ENCODE assay signal across 24 cellular contexts in the genomic region with DNA sequence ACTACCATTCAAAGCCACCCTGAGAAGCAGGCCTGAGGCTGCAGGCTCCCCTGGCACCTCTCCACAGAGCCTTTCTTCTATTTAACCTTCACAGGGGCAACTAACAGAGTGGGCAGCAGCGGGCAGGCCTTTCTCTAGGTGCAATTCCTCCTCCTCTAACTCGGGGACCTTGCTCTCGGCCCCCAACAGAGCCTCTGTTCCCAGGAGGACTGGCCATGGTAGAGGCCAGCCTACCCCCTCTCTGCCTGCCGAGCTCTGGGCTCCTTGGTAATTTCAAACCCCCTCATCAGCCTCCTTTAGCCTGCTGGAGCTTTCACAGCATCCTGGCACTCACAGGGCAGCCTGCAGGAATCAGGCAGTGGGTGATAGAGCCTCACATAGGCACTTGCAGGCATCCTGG.
DNase-seq lines count a peak whose midpoint lies in the region; TF ChIP-seq lines count a peak whose summit lies in the region.
"Had no signal": no experiment of that assay in that cellular context is flagged by ENCODE, and none has a peak within 500 bp of the region (broad histone marks: within the 10 kb centered on the region; RNA-seq: fewer than 3 reads in every experiment).

No MANE protein-coding gene starts in this region.

- H3K27me3 Mint-ChIP-seq in type B pancreatic cell (no peaks in the 10 kb centered on the region), Calu3 (ENCODE audit: unreplicated experiment) (no peaks in the 10 kb centered on the region)
- H3K27me3 Mint-ChIP-seq: B cell; CD4-positive, alpha-beta T cell had no signal

- H3K4me3 Mint-ChIP-seq in type B pancreatic cell, result no peak overlapping the region
- H3K4me3 Mint-ChIP-seq in Calu3 (ENCODE audit: low read depth, unreplicated experiment), result no peak overlapping the region
- H3K4me3 Mint-ChIP-seq: B cell; CD4-positive, alpha-beta T cell; CD8-positive, alpha-beta T cell had no signal

- H3K27ac ChIP-seq in coronary artery (no peak overlapping the region), esophagus muscularis mucosa (replicated peaks in 1 of 4) (no peak overlapping the region)
- H3K27ac ChIP-seq: 22Rv1; A549; BLaER1 treated with 17β-estradiol and CSF1 and Interleukin-3, amounts not matched to agents 10 nM and 100 nM; C4-2B had no signal

- H3K4me3 ChIP-seq in coronary artery, result no peak overlapping the region
- H3K4me3 ChIP-seq in esophagus muscularis mucosa, result no peak overlapping the region
- H3K4me3 ChIP-seq: A549; BLaER1 treated with 17β-estradiol and CSF1 and Interleukin-3, amounts not matched to agents 10 nM and 100 nM had no signal

- no peak for TF ChIP-seq POLR2A in esophagus muscularis mucosa (IDR thresholded peaks at IDR 0.05; ENCODE audit: low read depth)

- H3K9me3 Mint-ChIP-seq in type B pancreatic cell (peaks cover 14% of the 10 kb centered on the region), Calu3 (ENCODE audit: low read depth, unreplicated experiment) (no peaks in the 10 kb centered on the region)

- H3K4me1 Mint-ChIP-seq in type B pancreatic cell (ENCODE audit: unreplicated experiment), result no peaks in the 10 kb centered on the region
- no peaks in the 10 kb centered on the region for H3K4me1 Mint-ChIP-seq in Calu3 (ENCODE audit: low read depth, unreplicated experiment)
- H3K4me1 Mint-ChIP-seq: B cell had no signal

- H3K36me3 Mint-ChIP-seq in type B pancreatic cell (no peaks in the 10 kb centered on the region), Calu3 (ENCODE audit: insufficient read depth, unreplicated experiment) (no peaks in the 10 kb centered on the region)
- H3K36me3 Mint-ChIP-seq: CD8-positive, alpha-beta T cell had no signal

- 100% methylated on average over 1 of the region's 4 CpGs for WGBS in esophagus muscularis mucosa

- no peaks in the 10 kb centered on the region for H3K27me3 ChIP-seq in esophagus muscularis mucosa
- H3K27me3 ChIP-seq: BLaER1 treated with 17β-estradiol and CSF1 and Interleukin-3, amounts not matched to agents 10 nM and 100 nM had no signal

- BruUV-seq in Calu3 (replicated peaks; lab: Mats Ljungman, UMichigan), result no TSS peak

- CTCF ChIA-PET in Calu3 (lab: Charles Lee), result no interaction called here

- H3K27ac Mint-ChIP-seq in type B pancreatic cell (no peak overlapping the region), Calu3 (ENCODE audit: unreplicated experiment) (no peak overlapping the region)
- H3K27ac Mint-ChIP-seq: B cell; CD4-positive, alpha-beta T cell; CD8-positive, alpha-beta T cell had no signal

- DNase-seq in coronary artery (ENCODE audit: low spot score) (peak; percentile 33), esophagus muscularis mucosa (ENCODE audit: extremely low spot score) (peak; percentile 81), mucosa of gallbladder (ENCODE audit: low spot score) (peak; percentile 6), type B pancreatic cell (ENCODE audit: extremely low spot score, unreplicated experiment) (peak; percentile 39), NCI-H446 treated with DMSO at 0.1 percent for 48 hours (lab: John Stamatoyannopoulos, UW) (no peak), Calu3 (no peak)
- DNase-seq in activated CD4-positive, alpha-beta T cell treated with anti-CD3 and anti-CD28 coated beads for 48 hours, result no peak
- DNase-seq in stimulated activated CD4-positive, alpha-beta T cell treated with anti-CD3 and anti-CD28 coated beads, Interleukin-2, amount 100 ng/mL, for 24 hours, result no peak
- DNase-seq: AML-193; Caco-2; CD4-positive, alpha-beta T cell; CD8-positive, alpha-beta T cell; DMS 273 treated with DMSO at 0.1 percent for 48 hours; DMS153; DMS53; DMS79; DND-41; EL; GDM1 had no signal

- peaks cover 0 to 38% (median 26%) of the 10 kb centered on the region in 4 donors for H3K9me3 ChIP-seq in esophagus muscularis mucosa

- no peaks in the 10 kb centered on the region for H3K36me3 ChIP-seq in esophagus muscularis mucosa
- H3K36me3 ChIP-seq: BLaER1 treated with 17β-estradiol and CSF1 and Interleukin-3, amounts not matched to agents 10 nM and 100 nM had no signal

- intact Hi-C loops in esophagus muscularis mucosa (cut with DNase I), result no loop called here
- intact Hi-C loops in Calu3 (cut with micrococcal nuclease; ENCODE audit: unreplicated experiment), result no loop called here

- no peaks in the 10 kb centered on the region for H3K4me1 ChIP-seq in esophagus muscularis mucosa
- H3K4me1 ChIP-seq: A549; BLaER1 treated with 17β-estradiol and CSF1 and Interleukin-3, amounts not matched to agents 10 nM and 100 nM; Caco-2 had no signal

- TF ChIP-seq CTCF in coronary artery (IDR thresholded peaks at IDR 0.05) (no peak), esophagus muscularis mucosa (IDR thresholded peaks at IDR 0.05) (no peak), type B pancreatic cell (conservative IDR thresholded peaks at IDR 0.05) (no peak), Calu3 (IDR thresholded peaks at IDR 0.05; ENCODE audit: unreplicated experiment) (no peak)

- TF ChIP-seq EP300 in esophagus muscularis mucosa (IDR thresholded peaks at IDR 0.05), result no peak

Comparison
In these comparisons a context has a peak if more than half of its experiments do, and no peak if none do; other contexts are left out.
1. DNase-seq: peak in coronary artery (single experiment), esophagus muscularis mucosa (single experiment), mucosa of gallbladder (single experiment) and type B pancreatic cell (single experiment); none in NCI-H446 treated with DMSO at 0.1 percent for 48 hours (single experiment), activated CD4-positive, alpha-beta T cell treated with anti-CD3 and anti-CD28 coated beads for 48 hours (single experiment), Calu3 (single experiment) and stimulated activated CD4-positive, alpha-beta T cell treated with anti-CD3 and anti-CD28 coated beads, Interleukin-2, amount 100 ng/mL, for 24 hours (0 of 2).